ENCODE assay signal across 1 cellular context in genomic region chr9:91905237-91905650, GRCh38.
TF ChIP-seq lines count a peak whose summit lies in the region.

No MANE protein-coding gene starts in this region.

TF ChIP-seq in HepG2, 621 proteins besides CTCF, POLR2A, EP300 and RAD21 (continued from another document):
- TF ChIP-seq CREB1 (IDR thresholded peaks at IDR 0.05) (0 out of 2 replicates have a peak, but pooled peaks have one; percentile 29), CREB1 (CRISPR knock-in tag; IDR thresholded peaks at IDR 0.05) (no peak), ATF7 (IDR thresholded peaks at IDR 0.05) (0 out of 2 replicates have a peak, but pooled peaks have one; percentile 13), ATF7 (CRISPR knock-in tag; IDR thresholded peaks at IDR 0.05) (no peak), FOXA1 (IDR thresholded peaks at IDR 0.05) (0 out of 2 replicates have a peak, but pooled peaks have one; percentile 11), FOXA1 (CRISPR knock-in tag; IDR thresholded peaks at IDR 0.05) (no peak), TSC22D2 (CRISPR knock-in tag; IDR thresholded peaks at IDR 0.05; ENCODE audit: borderline replicate concordance) (no peak), ZNF646 (CRISPR knock-in tag; IDR thresholded peaks at IDR 0.05) (peak; percentile 38; the same call in 1 of the 2 replicates)
